18 cellular contexts compared by ENCODE assay signal in the genomic region with DNA sequence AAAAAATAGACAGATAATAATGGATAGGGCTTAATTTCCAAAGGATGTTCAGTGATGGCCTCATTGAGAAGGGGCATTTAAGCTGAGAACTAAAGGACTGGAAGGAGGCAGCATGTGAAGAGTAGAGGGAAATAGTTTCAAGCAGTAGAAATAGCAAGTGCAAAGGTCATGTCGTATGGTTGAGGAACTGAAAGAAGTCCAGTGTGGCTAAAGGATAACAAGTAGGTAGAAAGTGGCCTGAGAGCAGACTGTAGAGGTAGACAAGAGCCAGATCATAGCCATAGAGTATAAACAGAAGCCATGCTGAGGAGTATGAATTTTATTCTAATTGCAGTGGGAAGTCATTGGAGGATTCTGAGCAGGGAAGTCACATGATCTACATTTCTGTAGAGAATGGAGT.
DNase-seq lines count a peak whose midpoint lies in the region; ATAC-seq and TF ChIP-seq lines count a peak whose summit lies in the region.
"Had no signal": no experiment of that assay in that cellular context is flagged by ENCODE, and none has a peak within 500 bp of the region (broad histone marks: within the 10 kb centered on the region; RNA-seq: fewer than 3 reads in every experiment).

No MANE protein-coding gene starts in this region.

- TF ChIP-seq CTCF in GM10248 (IDR thresholded peaks at IDR 0.05; ENCODE audit: control extremely low read depth, extremely low read depth, low read depth, missing control alignments) (no peak), upper lobe of left lung (IDR thresholded peaks at IDR 0.05) (no peak), foreskin keratinocyte (conservative IDR thresholded peaks at IDR 0.05) (no peak)

- DNase-seq in GM10248 (ENCODE audit: extremely low spot score) (peak; percentile 4), ureter (ENCODE audit: low spot score) (no peak), upper lobe of left lung (no peak), foreskin keratinocyte (no peak)
- DNase-seq: activated CD8-positive, alpha-beta memory T cell treated with anti-CD3 and anti-CD28 coated beads for 24 hours; head of caudate nucleus; immature natural killer cell; left ventricle myocardium inferior; NCI-H1694 treated with DMSO at 0.1 percent for 48 hours; NCI-H226; psoas muscle; SK-N-SH had no signal

- no peak for TF ChIP-seq EP300 in upper lobe of left lung (IDR thresholded peaks at IDR 0.05)

- no peaks in the 10 kb centered on the region for H3K4me1 ChIP-seq in upper lobe of left lung
- H3K4me1 ChIP-seq in foreskin keratinocyte, result no peaks in the 10 kb centered on the region
- H3K4me1 ChIP-seq: left ventricle myocardium inferior, psoas muscle, tibial nerve had no signal

- no peak overlapping the region for H3K27ac ChIP-seq in upper lobe of left lung
- no peak overlapping the region for H3K27ac ChIP-seq in foreskin keratinocyte
- H3K27ac ChIP-seq: left ventricle myocardium inferior, psoas muscle, tibial nerve had no signal

- ATAC-seq in GM18909 (IDR thresholded peaks at IDR 0.05; ENCODE audit: poor library complexity, unreplicated experiment) (peak; percentile 91), GM21515 (IDR thresholded peaks at IDR 0.05; ENCODE audit: unreplicated experiment) (peak; percentile 66), HG03432 (IDR thresholded peaks at IDR 0.05; ENCODE audit: unreplicated experiment) (peak; percentile 79), HG03439 (IDR thresholded peaks at IDR 0.05; ENCODE audit: unreplicated experiment) (no peak), upper lobe of left lung (ENCODE audit: low FRiP score in 2 of 2) (no peak), foreskin keratinocyte (no peak)
- ATAC-seq: activated CD4-positive, CD25-positive, alpha-beta regulatory T cell treated with anti-CD3 and anti-CD28 coated beads, Interleukin-2, amount 50 U/mL, for 24 hours; psoas muscle had no signal

- H3K36me3 ChIP-seq in upper lobe of left lung, result no peaks in the 10 kb centered on the region
- H3K36me3 ChIP-seq: left ventricle myocardium inferior, tibial nerve had no signal

- POLR2A ChIA-PET in GM10248 (lab: Yijun Ruan, JAX), result no interaction called here

- H3K27me3 ChIP-seq in upper lobe of left lung (no peaks in the 10 kb centered on the region), foreskin keratinocyte (no peaks in the 10 kb centered on the region)
- H3K27me3 ChIP-seq: tibial nerve had no signal

- H3K9me3 ChIP-seq in upper lobe of left lung, result no peaks in the 10 kb centered on the region
- H3K9me3 ChIP-seq: left ventricle myocardium inferior, psoas muscle, SK-N-SH, tibial nerve had no signal

- CTCF ChIA-PET in GM10248 (lab: Yijun Ruan, JAX), result interaction anchor here (1.4 kb wide), 1 partner anchor 11 kb away, joined by 6 read pairs; no protein-coding TSS in a partner anchor

- TF ChIP-seq POLR2A in upper lobe of left lung (IDR thresholded peaks at IDR 0.05), result no peak

- WGBS in upper lobe of left lung, 2 donors, result 65 to 84% methylated on average over 1 of the region's 1 CpG

- no peak overlapping the region for H3K4me3 ChIP-seq in upper lobe of left lung
- H3K4me3 ChIP-seq: left ventricle myocardium inferior, psoas muscle, tibial nerve had no signal

Comparison
In these comparisons a context has a peak if more than half of its experiments do, and no peak if none do; other contexts are left out.
1. ATAC-seq: peak in GM18909 (single experiment), GM21515 (single experiment) and HG03432 (single experiment); none in HG03439 (single experiment), upper lobe of left lung (0 of 2) and foreskin keratinocyte (single experiment).